Comparison of ENCODE assay signal across 1 cellular context in genomic region chr13:27857271-27857670, GRCh38.
TF ChIP-seq lines count a peak whose summit lies in the region.

No MANE protein-coding gene starts in this region.

TF ChIP-seq in HCT116, 20 proteins besides CTCF, POLR2A, EP300 and RAD21 (continued from another document):
- no peak for TF ChIP-seq REST (IDR thresholded peaks at IDR 0.05; ENCODE audit: low read depth)
